8 cellular contexts compared by ENCODE assay signal in the genomic region with DNA sequence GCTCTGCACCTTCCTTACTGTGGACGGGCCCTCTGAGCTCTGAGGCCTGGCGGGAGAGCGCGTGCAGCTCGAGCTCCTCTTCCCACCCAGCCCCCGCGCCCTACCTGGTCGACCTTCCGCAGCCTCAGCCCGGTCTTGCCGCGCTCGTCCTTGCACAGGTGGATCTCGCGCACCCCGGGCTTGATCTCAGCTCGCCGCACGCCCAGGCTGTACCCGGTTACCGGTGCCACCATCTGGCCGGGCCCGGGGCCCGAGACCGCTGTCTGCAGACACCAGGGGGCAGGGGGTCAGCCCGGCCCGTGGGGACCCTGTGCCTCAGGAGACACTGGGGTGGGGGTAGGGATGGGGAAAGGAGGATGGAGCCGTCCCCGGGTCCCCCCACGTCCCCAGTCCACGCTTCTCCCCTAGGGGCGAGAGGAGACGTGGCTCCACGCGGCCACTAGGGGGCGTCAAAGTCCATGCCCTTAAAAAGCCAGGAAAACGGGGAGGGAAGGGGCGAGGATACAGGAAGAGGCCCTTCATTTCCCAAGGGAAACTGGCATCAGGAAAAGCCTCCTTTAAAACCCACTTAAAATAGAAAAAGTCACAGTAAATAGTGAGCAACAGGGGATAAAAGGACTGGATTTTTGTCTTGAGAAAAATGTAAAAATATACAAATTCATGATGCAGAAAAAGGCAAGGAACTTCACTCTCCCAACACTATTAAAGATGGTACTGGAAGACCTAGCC. TPM values are rescaled to one million over a fixed set of nuclear protein-coding genes. Genes with fewer than 3 reads are reported as not detected.
DNase-seq lines count a peak whose midpoint lies in the region; ATAC-seq and TF ChIP-seq lines count a peak whose summit lies in the region.

No MANE protein-coding gene starts in this region.

- H3K9me3 ChIP-seq in HAP-1 (no peaks in the 10 kb centered on the region), muscle layer of duodenum (ENCODE audit: control insufficient read depth in 1 of 2, low read length in 2 of 2) (no peaks in the 10 kb centered on the region)

- H3K4me1 ChIP-seq in HAP-1 (0 out of 2 replicates have a peak, but pooled peaks cover 3% of the 10 kb centered on the region), muscle layer of duodenum (ENCODE audit: control insufficient read depth in 1 of 2, insufficient read depth in 2 of 2, low read length in 2 of 2) (peaks cover 0 to 6% of the 10 kb centered on the region in 2 donors)

- H3K4me3 ChIP-seq in HAP-1 (no peak overlapping the region), muscle layer of duodenum (ENCODE audit: low read depth in 1 of 2, low read length in 2 of 2) (peak overlapping the region; percentile 7 to 12)

- peak; percentile 91 for TF ChIP-seq CTCF in AG09319 (IDR thresholded peaks at IDR 0.05; ENCODE audit: low read depth, low read length)

- in situ Hi-C loops in HAP-1 (cut with MboI; ENCODE audit: low sequenced_read_pairs) = loop anchor here (5.0 kb wide), 1 partner anchor 129 kb away; no protein-coding TSS in a partner anchor

- H3K36me3 ChIP-seq in HAP-1 (replicated peaks) (no peaks in the 10 kb centered on the region), muscle layer of duodenum (ENCODE audit: control insufficient read depth in 1 of 2, insufficient read depth in 2 of 2, low read length in 2 of 2) (peaks cover 0 to 5% of the 10 kb centered on the region in 2 donors)

- no peaks in the 10 kb centered on the region for H3K27me3 ChIP-seq in HAP-1 (ENCODE audit: low read depth)
- no peaks in the 10 kb centered on the region for H3K27me3 ChIP-seq in muscle layer of duodenum (ENCODE audit: low read depth, low read length)

- H3K27ac ChIP-seq in muscle layer of duodenum (ENCODE audit: low read length) = no peak overlapping the region

- DNase-seq in AG09319 (ENCODE audit: extremely low read depth, low read depth) (peak; percentile 35), HAP-1 (ENCODE audit: low spot score in 2 of 2) (peak; percentile 56 to 87), NCI-H82 treated with DMSO at 0.1 percent for 48 hours (lab: John Stamatoyannopoulos, UW; ENCODE audit: unreplicated experiment) (peak; percentile 52), activated T-cell treated with anti-CD3 and anti-CD28 coated beads for 48 hours (ENCODE audit: low read depth) (peak; percentile 43), OCI-M2 (lab: John Stamatoyannopoulos, UW; ENCODE audit: unreplicated experiment) (no peak)
- peak; percentile 35 for DNase-seq in stimulated activated CD8-positive, alpha-beta memory T cell treated with anti-CD3 and anti-CD28 coated beads, Interleukin-7, amount 100 ng/mL, for 24 hours (ENCODE audit: low read depth)

- peak; percentile 47 for ATAC-seq in esophagus mucosa

RNA-seq across cellular contexts. Expression of gene SDCBP2, which starts 15.5 kb away (rescaled TPM):
- 107 TPM for total RNA-seq in esophagus mucosa

RNA-seq across cellular contexts. Expression of gene SNPH, which starts 47.3 kb away (rescaled TPM):
- 0.64 TPM for total RNA-seq in esophagus mucosa
